In the genomic region with DNA sequence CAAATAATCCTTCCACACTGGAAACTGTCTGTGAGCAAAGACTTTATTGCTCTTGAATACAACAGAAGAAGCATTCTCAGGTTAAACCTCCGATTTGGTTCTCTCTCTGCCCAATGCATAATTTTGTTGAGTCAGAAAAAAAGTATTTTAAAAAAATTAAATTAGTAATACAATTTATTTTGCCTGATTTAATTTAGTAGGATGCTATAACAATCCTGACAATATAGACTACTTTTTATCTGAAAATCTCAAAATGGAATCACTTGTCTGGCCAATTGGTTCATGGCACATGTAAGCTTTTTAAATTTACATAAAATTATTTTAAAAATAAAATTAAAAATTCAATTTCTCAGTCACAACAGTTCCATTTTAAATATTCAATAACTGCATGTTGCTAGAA, we compare ENCODE assay signal across 2 cellular contexts.
TF ChIP-seq lines count a peak whose summit lies in the region.

No MANE protein-coding gene starts in this region.

TF ChIP-seq in SK-N-SH treated with all-trans-retinoic acid at 6 μM for 48 hours, 23 proteins besides CTCF, POLR2A, EP300 and RAD21 (continued from another document):
- TF ChIP-seq, protein P1, sequence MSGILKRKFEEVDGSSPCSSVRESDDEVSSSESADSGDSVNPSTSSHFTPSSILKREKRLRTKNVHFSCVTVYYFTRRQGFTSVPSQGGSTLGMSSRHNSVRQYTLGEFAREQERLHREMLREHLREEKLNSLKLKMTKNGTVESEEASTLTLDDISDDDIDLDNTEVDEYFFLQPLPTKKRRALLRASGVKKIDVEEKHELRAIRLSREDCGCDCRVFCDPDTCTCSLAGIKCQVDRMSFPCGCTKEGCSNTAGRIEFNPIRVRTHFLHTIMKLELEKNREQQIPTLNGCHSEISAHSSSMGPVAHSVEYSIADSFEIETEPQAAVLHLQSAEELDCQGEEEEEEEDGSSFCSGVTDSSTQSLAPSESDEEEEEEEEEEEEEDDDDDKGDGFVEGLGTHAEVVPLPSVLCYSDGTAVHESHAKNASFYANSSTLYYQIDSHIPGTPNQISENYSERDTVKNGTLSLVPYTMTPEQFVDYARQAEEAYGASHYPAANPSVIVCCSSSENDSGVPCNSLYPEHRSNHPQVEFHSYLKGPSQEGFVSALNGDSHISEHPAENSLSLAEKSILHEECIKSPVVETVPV (CRISPR knock-in tag; IDR thresholded peaks at IDR 0.05) = no peak

TF ChIP-seq in SK-N-SH, 30 proteins besides CTCF, POLR2A, EP300 and RAD21 (continued from another document):
- TF ChIP-seq, protein P2, sequence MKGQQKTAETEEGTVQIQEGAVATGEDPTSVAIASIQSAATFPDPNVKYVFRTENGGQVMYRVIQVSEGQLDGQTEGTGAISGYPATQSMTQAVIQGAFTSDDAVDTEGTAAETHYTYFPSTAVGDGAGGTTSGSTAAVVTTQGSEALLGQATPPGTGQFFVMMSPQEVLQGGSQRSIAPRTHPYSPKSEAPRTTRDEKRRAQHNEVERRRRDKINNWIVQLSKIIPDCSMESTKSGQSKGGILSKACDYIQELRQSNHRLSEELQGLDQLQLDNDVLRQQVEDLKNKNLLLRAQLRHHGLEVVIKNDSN (IDR thresholded peaks at IDR 0.05; ENCODE audit: borderline replicate concordance, low read depth) = no peak
- TF ChIP-seq FOXM1 (IDR thresholded peaks at IDR 0.05; ENCODE audit: low read depth) (no peak), GABPA (IDR thresholded peaks at IDR 0.05; ENCODE audit: low read depth) (no peak), TCF12 (IDR thresholded peaks at IDR 0.05) (no peak), FOXJ3 (CRISPR knock-in tag; IDR thresholded peaks at IDR 0.05) (no peak)
- TF ChIP-seq, protein P3, sequence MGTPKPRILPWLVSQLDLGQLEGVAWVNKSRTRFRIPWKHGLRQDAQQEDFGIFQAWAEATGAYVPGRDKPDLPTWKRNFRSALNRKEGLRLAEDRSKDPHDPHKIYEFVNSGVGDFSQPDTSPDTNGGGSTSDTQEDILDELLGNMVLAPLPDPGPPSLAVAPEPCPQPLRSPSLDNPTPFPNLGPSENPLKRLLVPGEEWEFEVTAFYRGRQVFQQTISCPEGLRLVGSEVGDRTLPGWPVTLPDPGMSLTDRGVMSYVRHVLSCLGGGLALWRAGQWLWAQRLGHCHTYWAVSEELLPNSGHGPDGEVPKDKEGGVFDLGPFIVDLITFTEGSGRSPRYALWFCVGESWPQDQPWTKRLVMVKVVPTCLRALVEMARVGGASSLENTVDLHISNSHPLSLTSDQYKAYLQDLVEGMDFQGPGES (IDR thresholded peaks at IDR 0.05; ENCODE audit: low read depth, low read length) = no peak
